ENCODE assay signal across 11 cellular contexts in genomic region chr1:161016683-161017082, GRCh38. TPM values are rescaled to one million over a fixed set of nuclear protein-coding genes. Genes with fewer than 3 reads are reported as not detected.
DNase-seq lines count a peak whose midpoint lies in the region; ATAC-seq, FAIRE-seq and TF ChIP-seq lines count a peak whose summit lies in the region.
"Not testable (repeated sequence)": the region's sequence is repeated elsewhere in the genome, so short reads cannot be mapped to it uniquely, and the experiment has no call there.
"Had no signal": no experiment of that assay in that cellular context is flagged by ENCODE, and none has a peak within 500 bp of the region (broad histone marks: within the 10 kb centered on the region; RNA-seq: fewer than 3 reads in every experiment).

No MANE protein-coding gene starts in this region.

- not testable (repeated sequence) for H3K27me3 ChIP-seq in BLaER1 treated with 17β-estradiol and CSF1 and Interleukin-3, amounts not matched to agents 10 nM and 100 nM; H9 (ENCODE audit: insufficient read depth, low read length); endothelial cell of umbilical vein (ENCODE audit: control insufficient read depth in 2 of 2, insufficient read depth in 2 of 2, low read length in 2 of 2); left lung; neutrophil

- TF ChIP-seq CTCF in H9 (conservative IDR thresholded peaks at IDR 0.05); endothelial cell of umbilical vein (IDR thresholded peaks at IDR 0.05; ENCODE audit: extremely low read depth in 1 of 2, insufficient read depth in 1 of 2, low read depth in 1 of 2, low read length in 2 of 2); left lung (IDR thresholded peaks at IDR 0.05); neutrophil (IDR thresholded peaks at IDR 0.05); type B pancreatic cell (conservative IDR thresholded peaks at IDR 0.05): not testable (repeated sequence)

- not testable (repeated sequence) for BruUV-seq in endothelial cell of umbilical vein (replicated peaks; lab: Mats Ljungman, UMichigan)

- peak overlapping the region in 1 of 2 experiments; percentile 56; a peak in 1 of 5 replicates for H3K4me3 Mint-ChIP-seq in H9
- peak overlapping the region; percentile 93 for H3K4me3 Mint-ChIP-seq in type B pancreatic cell

- peak; percentile 44 for FAIRE-seq in endothelial cell of umbilical vein (lab: Jason Lieb, UNC)

- CTCF ChIA-PET in endothelial cell of umbilical vein (lab: Charles Lee), result not testable (repeated sequence)

- peaks cover 50% of the 10 kb centered on the region for H3K79me2 ChIP-seq in H9 (ENCODE audit: insufficient read depth, low read length)
- peaks cover 30% of the 10 kb centered on the region for H3K79me2 ChIP-seq in endothelial cell of umbilical vein (ENCODE audit: control insufficient read depth, insufficient read depth, low read length)

- H2AK5ac ChIP-seq in H9 (ENCODE audit: insufficient read length, low read length), result not testable (repeated sequence)

- H3K27ac ChIP-seq in BLaER1 treated with 17β-estradiol and CSF1 and Interleukin-3, amounts not matched to agents 10 nM and 100 nM, result peak overlapping the region; percentile 91 to 99 (median 97); a peak in 21 of 22 replicates
- H3K27ac ChIP-seq in H9 (ENCODE audit: insufficient read length, low read depth, low read length), result not testable (repeated sequence)
- H3K27ac ChIP-seq in endothelial cell of umbilical vein (ENCODE audit: insufficient read depth, low read depth, low read length), result peak overlapping the region; percentile 12
- peak overlapping the region; percentile 62 to 93 for H3K27ac ChIP-seq in left lung
- H3K27ac ChIP-seq in neutrophil, result peak overlapping the region; percentile 95

- peaks cover 64 to 91% (median 84%) of the 10 kb centered on the region in 10 experiments for H3K4me1 ChIP-seq in BLaER1 treated with 17β-estradiol and CSF1 and Interleukin-3, amounts not matched to agents 10 nM and 100 nM
- H3K4me1 ChIP-seq in H9 (ENCODE audit: insufficient read depth, low read length), result peaks cover 23% of the 10 kb centered on the region
- peaks cover 58% of the 10 kb centered on the region for H3K4me1 ChIP-seq in endothelial cell of umbilical vein (ENCODE audit: control insufficient read depth, extremely low read depth, insufficient read depth, low read length)
- H3K4me1 ChIP-seq in left lung, result peaks cover 24 to 87% of the 10 kb centered on the region in 2 donors
- H3K4me1 ChIP-seq in neutrophil (ENCODE audit: control insufficient read depth in 1 of 2, insufficient read depth in 1 of 2, low read depth in 1 of 2, low read length in 1 of 2), result peaks cover 88 to 92% of the 10 kb centered on the region in 2 experiments

- not testable (repeated sequence) for H3K23me2 ChIP-seq in H9 (ENCODE audit: insufficient read length, low read depth, low read length, poor library complexity, severe bottlenecking)

- not testable (repeated sequence) for H2BK12ac ChIP-seq in H9 (ENCODE audit: insufficient read length, low read depth, low read length)

- H3K23ac ChIP-seq in H9 (ENCODE audit: insufficient read length, low read depth, low read length), result not testable (repeated sequence)

- peaks cover 7 to 29% (median 27%) of the 10 kb centered on the region in 3 experiments; a peak in 6 of 7 replicates for H3K36me3 Mint-ChIP-seq in H9 (ENCODE audit: insufficient read depth in 1 of 3, low read depth in 3 of 3)
- peaks cover 15% of the 10 kb centered on the region for H3K36me3 Mint-ChIP-seq in type B pancreatic cell

- H3K4me2 ChIP-seq in BLaER1 treated with 17β-estradiol and CSF1 and Interleukin-3, amounts not matched to agents 10 nM and 100 nM, result peak overlapping the region in 7 of 11 experiments; percentile 24 to 95 (median 55); a peak in 13 of 22 replicates
- H3K4me2 ChIP-seq in H9 (ENCODE audit: insufficient read depth, insufficient read length, low read length); endothelial cell of umbilical vein (ENCODE audit: insufficient read depth, low read length): not testable (repeated sequence)

- intact Hi-C loops in endothelial cell of umbilical vein (cut with micrococcal nuclease); left lung (cut with DNase I): not testable (repeated sequence)

- peaks cover 53 to 64% of the 10 kb centered on the region in 2 experiments for H3K4me1 Mint-ChIP-seq in H9
- peaks cover 37% of the 10 kb centered on the region for H3K4me1 Mint-ChIP-seq in type B pancreatic cell (ENCODE audit: unreplicated experiment)

- H3K79me1 ChIP-seq in H9 (ENCODE audit: insufficient read depth, low read depth, low read length, poor library complexity, severe bottlenecking), result not testable (repeated sequence)

- not testable (repeated sequence) for H3K18ac ChIP-seq in H9 (ENCODE audit: insufficient read length, low read depth, low read length)

- not testable (repeated sequence) for TF ChIP-seq POLR2A in endothelial cell of umbilical vein (IDR thresholded peaks at IDR 0.05; ENCODE audit: low read depth, low read length)

- H3K27me3 Mint-ChIP-seq in H9 (ENCODE audit: low read depth), result not testable (repeated sequence)
- peaks cover 42% of the 10 kb centered on the region for H3K27me3 Mint-ChIP-seq in type B pancreatic cell

- H3K27ac Mint-ChIP-seq in H9, result peak overlapping the region; percentile 85 to 97 (median 97); a peak in 5 of 7 replicates
- H3K27ac Mint-ChIP-seq in type B pancreatic cell, result peak overlapping the region; percentile 98

- H3K9me3 ChIP-seq in BLaER1 treated with 17β-estradiol and CSF1 and Interleukin-3, amounts not matched to agents 10 nM and 100 nM (replicated peaks in 1 of 11); H9 (ENCODE audit: control insufficient read depth, low read depth, low read length); endothelial cell of umbilical vein (replicated peaks; ENCODE audit: control insufficient read depth, insufficient read depth, low read length); left lung; neutrophil: not testable (repeated sequence)

- DNase-seq in H9; left lung; type B pancreatic cell (ENCODE audit: extremely low spot score, unreplicated experiment): not testable (repeated sequence)
- DNase-seq in amniotic epithelial cell (ENCODE audit: low read depth), result peak; percentile 72
- DNase-seq in endothelial cell of umbilical vein (ENCODE audit: low read depth, low spot score), result peak; percentile 56

- H4K20me1 ChIP-seq in BLaER1 treated with 17β-estradiol and CSF1 and Interleukin-3, amounts not matched to agents 10 nM and 100 nM; H9 (ENCODE audit: control insufficient read depth, insufficient read depth, insufficient read length); endothelial cell of umbilical vein (replicated peaks; ENCODE audit: control insufficient read depth, extremely low read depth, insufficient read depth, low read length): not testable (repeated sequence)

- H2AFZ ChIP-seq in H9 (ENCODE audit: low read length); endothelial cell of umbilical vein (ENCODE audit: low read depth, low read length): not testable (repeated sequence)

- H3K9me3 Mint-ChIP-seq in H9, type B pancreatic cell: not testable (repeated sequence)

- not testable (repeated sequence) for H3K9me1 ChIP-seq in endothelial cell of umbilical vein (replicated peaks; ENCODE audit: control insufficient read depth, extremely low read depth, insufficient read depth, low read length)

- peak overlapping the region in 1 of 11 experiments; percentile 9; a peak in 2 of 22 replicates for H3K9ac ChIP-seq in BLaER1 treated with 17β-estradiol and CSF1 and Interleukin-3, amounts not matched to agents 10 nM and 100 nM
- not testable (repeated sequence) for H3K9ac ChIP-seq in H9 (ENCODE audit: extremely low read depth, insufficient read length, low read length); endothelial cell of umbilical vein (replicated peaks; ENCODE audit: extremely low read depth, insufficient read depth, low read length)

- H2BK120ac ChIP-seq in H9 (ENCODE audit: low read depth, low read length, poor library complexity, severe bottlenecking), result not testable (repeated sequence)

- not testable (repeated sequence) for H2BK15ac ChIP-seq in H9 (ENCODE audit: low read depth, low read length)

- not testable (repeated sequence) for H2BK20ac ChIP-seq in H9 (ENCODE audit: low read depth, low read length, poor library complexity, severe bottlenecking)

- not testable (repeated sequence) for H3T11ph ChIP-seq in H9 (ENCODE audit: low read length)

- not testable (repeated sequence) for H4K8ac ChIP-seq in H9 (replicated peaks; ENCODE audit: insufficient read length, low read depth, low read length)

- not testable (repeated sequence) for H3K36me3 ChIP-seq in BLaER1 treated with 17β-estradiol and CSF1 and Interleukin-3, amounts not matched to agents 10 nM and 100 nM; endothelial cell of umbilical vein (ENCODE audit: control insufficient read depth in 2 of 2, extremely low read depth in 1 of 2, insufficient read depth in 2 of 2, low read length in 2 of 2); left lung; neutrophil

- no CpG with 5 or more reads among the region's 1 CpG for WGBS in H9 (ENCODE audit: extremely low coverage, insufficient read length, low lambda C conversion rate)

- not testable (repeated sequence) for H2BK5ac ChIP-seq in H9 (ENCODE audit: insufficient read length, low read length)

- H3K14ac ChIP-seq in H9 (ENCODE audit: insufficient read depth, low read length), result not testable (repeated sequence)

- POLR2A ChIA-PET in endothelial cell of umbilical vein (lab: Charles Lee), result not testable (repeated sequence)

- not testable (repeated sequence) for H4K91ac ChIP-seq in H9 (ENCODE audit: insufficient read length, low read depth, low read length)

- not testable (repeated sequence) for ATAC-seq in SK-N-SH treated with all-trans-retinoic acid at 6 μM for 48 hours
- peak; percentile 5 for ATAC-seq in left lung

- dilution Hi-C loops in endothelial cell of umbilical vein (cut with MboI; ENCODE audit: extremely low pct_ligation_motif_present, low sequenced_read_pairs), result not testable (repeated sequence)

- H3K4me3 ChIP-seq in BLaER1 treated with 17β-estradiol and CSF1 and Interleukin-3, amounts not matched to agents 10 nM and 100 nM; endothelial cell of umbilical vein (replicated peaks in 1 of 3; ENCODE audit: insufficient read depth in 1 of 3, low read depth in 1 of 3, low read length in 3 of 3); left lung; neutrophil (ENCODE audit: low read depth in 1 of 2, low read length in 1 of 2): not testable (repeated sequence)

- not testable (repeated sequence) for H4K5ac ChIP-seq in H9 (ENCODE audit: insufficient read length, low read depth, low read length)

- not testable (repeated sequence) for H3K56ac ChIP-seq in H9 (ENCODE audit: insufficient read length, low read depth, low read length)

- not testable (repeated sequence) for H3K4ac ChIP-seq in H9 (ENCODE audit: low read depth, low read length)

RNA-seq across cellular contexts. Expression of gene F11R, which starts 4.3 kb away (rescaled TPM):
- total RNA-seq in H9 (2021), result 159 and 174 TPM in 2 replicates
- 86.3 and 97.0 TPM in 2 replicates for total RNA-seq in endothelial cell of umbilical vein
- polyA plus RNA-seq in endothelial cell of umbilical vein, result 124 and 137 TPM in 2 replicates
- polyA plus RNA-seq in endothelial cell of umbilical vein (2011; cell fraction: cytosol; rRNA removed), result 91.7 and 92.4 TPM in 2 replicates
- polyA plus RNA-seq in endothelial cell of umbilical vein (2011; cell fraction: nucleus; rRNA removed), result 79.3 and 83.6 TPM in 2 replicates
- 57.1 and 63.3 TPM in 2 replicates for polyA plus RNA-seq in endothelial cell of umbilical vein (2012)
- polyA minus RNA-seq in endothelial cell of umbilical vein, result 297 and 401 TPM in 2 replicates
- polyA minus RNA-seq in endothelial cell of umbilical vein (2011; cell fraction: cytosol; rRNA and poly(A)+ RNA removed), result 12.7 TPM
- 45.2 and 62.6 TPM in 2 replicates for polyA minus RNA-seq in endothelial cell of umbilical vein (2011; cell fraction: nucleus; rRNA and poly(A)+ RNA removed)
- total RNA-seq in left lung, result 100 to 1,000 TPM; 142 to 164 TPM
- total RNA-seq in type B pancreatic cell (ENCODE audit: low replicate concordance), result 66.8 and 147 TPM in 2 replicates

RNA-seq across cellular contexts. Expression of gene TSTD1, which starts 22.1 kb away (rescaled TPM):
- total RNA-seq in H9 (2021) (73.7 and 77.0 TPM in 2 replicates), endothelial cell of umbilical vein (8.9 and 12.5 TPM in 2 replicates), left lung (10 to 100 TPM; 35.1 to 73.5 TPM), type B pancreatic cell (ENCODE audit: low replicate concordance) (40.8 and 98.0 TPM in 2 replicates)
- 39.1 and 51.6 TPM in 2 replicates for polyA plus RNA-seq in endothelial cell of umbilical vein
- 25.6 and 27.3 TPM in 2 replicates for polyA plus RNA-seq in endothelial cell of umbilical vein (2011; cell fraction: cytosol; rRNA removed)
- polyA plus RNA-seq in endothelial cell of umbilical vein (2011; cell fraction: nucleus; rRNA removed), result 12.5 and 14.6 TPM in 2 replicates
- 10.0 and 21.3 TPM in 2 replicates for polyA plus RNA-seq in endothelial cell of umbilical vein (2012)
- 4.3 and 5.2 TPM in 2 replicates for polyA minus RNA-seq in endothelial cell of umbilical vein
- polyA minus RNA-seq in endothelial cell of umbilical vein (2011; cell fraction: cytosol; rRNA and poly(A)+ RNA removed), result not detected
- 2.3 and 2.8 TPM in 2 replicates for polyA minus RNA-seq in endothelial cell of umbilical vein (2011; cell fraction: nucleus; rRNA and poly(A)+ RNA removed)

RNA-seq across cellular contexts. Expression of gene USF1, which starts 29.1 kb away (rescaled TPM):
- total RNA-seq in H9 (2021) (58.6 and 59.2 TPM in 2 replicates), endothelial cell of umbilical vein (56.7 and 57.9 TPM in 2 replicates), left lung (10 to 100 TPM; 56.1 to 72.4 TPM), type B pancreatic cell (ENCODE audit: low replicate concordance) (62.2 and 79.1 TPM in 2 replicates)
- 53.4 and 66.0 TPM in 2 replicates for polyA plus RNA-seq in endothelial cell of umbilical vein
- 38.8 and 48.4 TPM in 2 replicates for polyA plus RNA-seq in endothelial cell of umbilical vein (2011; cell fraction: cytosol; rRNA removed)
- 257 and 283 TPM in 2 replicates for polyA plus RNA-seq in endothelial cell of umbilical vein (2011; cell fraction: nucleus; rRNA removed)
- 34.7 and 40.5 TPM in 2 replicates for polyA plus RNA-seq in endothelial cell of umbilical vein (2012)
- polyA minus RNA-seq in endothelial cell of umbilical vein, result 123 and 155 TPM in 2 replicates
- 53.7 TPM for polyA minus RNA-seq in endothelial cell of umbilical vein (2011; cell fraction: cytosol; rRNA and poly(A)+ RNA removed)
- 23.7 and 39.2 TPM in 2 replicates for polyA minus RNA-seq in endothelial cell of umbilical vein (2011; cell fraction: nucleus; rRNA and poly(A)+ RNA removed)

RNA-seq across cellular contexts. Expression of gene ARHGAP30, which starts 53.0 kb away (rescaled TPM):
- total RNA-seq in H9 (2021) (0.13 TPM in 2 replicates), endothelial cell of umbilical vein (not detected in 2 replicates), left lung (10 to 100 TPM; 18.8 to 57.7 TPM), type B pancreatic cell (ENCODE audit: low replicate concordance) (1.3 and 3.3 TPM in 2 replicates)
- not detected in 2 replicates for polyA plus RNA-seq in endothelial cell of umbilical vein
- not detected in 2 replicates for polyA plus RNA-seq in endothelial cell of umbilical vein (2011; cell fraction: cytosol; rRNA removed)
- not detected in 2 replicates for polyA plus RNA-seq in endothelial cell of umbilical vein (2011; cell fraction: nucleus; rRNA removed)
- polyA plus RNA-seq in endothelial cell of umbilical vein (2012), result 0.08 and 0.15 TPM in 2 replicates
- 0.08 TPM in 1 of 2 replicates, not detected in the other for polyA minus RNA-seq in endothelial cell of umbilical vein
- not detected for polyA minus RNA-seq in endothelial cell of umbilical vein (2011; cell fraction: cytosol; rRNA and poly(A)+ RNA removed)
- polyA minus RNA-seq in endothelial cell of umbilical vein (2011; cell fraction: nucleus; rRNA and poly(A)+ RNA removed), result not detected in 2 replicates
- total RNA-seq: A673, dermis microvascular lymphatic vessel endothelial cell had no signal
- polyA plus RNA-seq: BJ had no signal
